9 cellular contexts compared by ENCODE assay signal in genomic region chr6:57021086-57021720, GRCh38. TPM values are rescaled to one million over a fixed set of nuclear protein-coding genes. Genes with fewer than 3 reads are reported as not detected.
DNase-seq lines count a peak whose midpoint lies in the region; ATAC-seq and TF ChIP-seq lines count a peak whose summit lies in the region.
"Had no signal": no experiment of that assay in that cellular context is flagged by ENCODE, and none has a peak within 500 bp of the region (broad histone marks: within the 10 kb centered on the region; RNA-seq: fewer than 3 reads in every experiment).

No MANE protein-coding gene starts in this region.

- peaks cover 9% of the 10 kb centered on the region for H3K36me3 Mint-ChIP-seq in activated B cell treated with CpG ODN at 0.5 μM for 24 hours (ENCODE audit: low read depth)

- no peak for TF ChIP-seq POLR2A in GM18505 (IDR thresholded peaks at IDR 0.05; ENCODE audit: borderline replicate concordance, extremely low read depth, insufficient read depth, insufficient read length)

- H3K9me3 Mint-ChIP-seq in activated B cell treated with CpG ODN at 0.5 μM for 24 hours, result peaks cover 20% of the 10 kb centered on the region

- H3K27me3 ChIP-seq in right atrium auricular region, result no peaks in the 10 kb centered on the region
- H3K27me3 ChIP-seq: neutrophil had no signal

- no peaks in the 10 kb centered on the region for H3K36me3 ChIP-seq in right atrium auricular region
- H3K36me3 ChIP-seq: neutrophil had no signal

- no peak overlapping the region for H3K4me3 Mint-ChIP-seq in activated B cell treated with CpG ODN at 0.5 μM for 24 hours

- no peaks in the 10 kb centered on the region for H3K4me1 Mint-ChIP-seq in activated B cell treated with CpG ODN at 0.5 μM for 24 hours

- no peaks in the 10 kb centered on the region for H3K4me1 ChIP-seq in right atrium auricular region

- H3K27me3 Mint-ChIP-seq in activated B cell treated with CpG ODN at 0.5 μM for 24 hours, result peaks cover 3% of the 10 kb centered on the region

- H3K4me3 ChIP-seq in right atrium auricular region, result no peak overlapping the region
- H3K4me3 ChIP-seq in skeletal muscle cell (ENCODE audit: low read depth, low read length), result no peak overlapping the region

- ATAC-seq in GM18505 (IDR thresholded peaks at IDR 0.05; ENCODE audit: unreplicated experiment) (peak; percentile 79), HG02981 (IDR thresholded peaks at IDR 0.05; ENCODE audit: unreplicated experiment) (peak; percentile 85), activated B cell treated with CpG ODN at 0.5 μM for 24 hours (ENCODE audit: low read depth) (peak; percentile 40)

- peak; percentile 69 for DNase-seq in AG20443 (ENCODE audit: low spot score)
- DNase-seq in NCI-H2171 (lab: John Stamatoyannopoulos, UW), result peak; percentile 17
- no peak for DNase-seq in activated B cell treated with CpG ODN at 0.5 μM for 24 hours
- no peak for DNase-seq in right atrium auricular region (ENCODE audit: low spot score)
- peak; percentile 12 for DNase-seq in skeletal muscle cell (ENCODE audit: low read depth)
- no peak for DNase-seq in activated naive CD4-positive, alpha-beta T cell treated with Interleukin-2 at 50 U/mL for 16 hours

- H3K9me3 ChIP-seq in right atrium auricular region, result peaks cover 0 to 25% of the 10 kb centered on the region in 2 donors
- H3K9me3 ChIP-seq: neutrophil had no signal

- intact Hi-C loops in activated B cell treated with CpG ODN at 0.5 μM for 24 hours (cut with micrococcal nuclease), result loop anchor here (1.0 to 2.0 kb wide), 3 partner anchors 117 to 662 kb away; partner anchors contain the start of gene PRIM2

- CTCF ChIA-PET in activated B cell treated with CpG ODN at 0.5 μM for 24 hours (lab: Charles Lee), result interaction anchor here (0.7 to 1.0 kb wide), 2 partner anchors 117 to 155 kb away, joined by 3 to 5 read pairs; no protein-coding TSS in a partner anchor

- no peak for TF ChIP-seq CTCF in activated B cell treated with CpG ODN at 0.5 μM for 24 hours (IDR thresholded peaks at IDR 0.05)
- peak; percentile 12 to 71 for TF ChIP-seq CTCF in right atrium auricular region (IDR thresholded peaks at IDR 0.05)

- H3K27ac Mint-ChIP-seq in activated B cell treated with CpG ODN at 0.5 μM for 24 hours, result no peak overlapping the region

- POLR2A ChIA-PET in activated B cell treated with CpG ODN at 0.5 μM for 24 hours (lab: Charles Lee), result no interaction called here

- no peak overlapping the region for H3K27ac ChIP-seq in right atrium auricular region
- H3K27ac ChIP-seq: neutrophil had no signal

RNA-seq across cellular contexts. Expression of gene KIAA1586, which starts 25.3 kb away (rescaled TPM):
- total RNA-seq in activated B cell treated with CpG ODN at 0.5 μM for 24 hours, result 12.7 and 15.2 TPM in 2 replicates
- total RNA-seq in right atrium auricular region, result 1 to 10 TPM; 3.7 to 4.7 TPM

Comparison
In these comparisons a context has a peak if more than half of its experiments do, and no peak if none do; other contexts are left out.
1. DNase-seq: peak in AG20443 (single experiment), NCI-H2171 (single experiment) and skeletal muscle cell (single experiment); none in activated B cell treated with CpG ODN at 0.5 μM for 24 hours (single experiment), right atrium auricular region (single experiment) and activated naive CD4-positive, alpha-beta T cell treated with Interleukin-2 at 50 U/mL for 16 hours (single experiment).
2. Peak in every context shown above with its lines, with median percentiles within 50 percentile points of each other: ATAC-seq.